9 cellular contexts compared by ENCODE assay signal in the genomic region with DNA sequence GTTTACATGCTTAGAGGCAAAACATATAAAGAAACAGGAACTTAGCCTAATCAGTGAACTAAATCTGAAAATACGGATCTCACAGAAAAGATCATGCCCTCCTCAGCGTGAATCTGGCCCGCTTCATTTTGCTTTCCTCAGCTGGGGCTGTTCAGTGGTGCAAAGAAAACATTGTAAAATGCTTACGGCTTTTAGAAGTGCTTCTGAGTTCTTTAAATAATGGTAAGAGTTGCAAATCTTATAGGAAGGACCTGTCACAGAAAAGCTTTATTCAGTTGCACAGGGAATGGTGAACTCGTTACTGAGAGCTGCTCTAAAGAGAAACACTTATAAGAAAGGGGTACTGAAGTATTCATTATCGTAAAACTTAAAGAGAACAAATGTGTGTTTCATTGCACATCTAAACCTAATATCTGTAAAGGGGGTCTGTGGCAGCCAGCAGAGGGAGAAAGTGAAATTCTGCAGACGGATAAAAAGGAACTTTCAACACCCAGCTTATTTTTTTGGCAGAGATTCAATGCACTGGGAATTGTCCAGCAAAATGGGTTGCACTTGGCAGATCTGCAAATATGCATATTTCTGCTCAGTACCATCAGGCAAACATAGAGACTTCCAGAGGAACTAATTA.
DNase-seq lines count a peak whose midpoint lies in the region; ATAC-seq and TF ChIP-seq lines count a peak whose summit lies in the region.
"Had no signal": no experiment of that assay in that cellular context is flagged by ENCODE, and none has a peak within 500 bp of the region (broad histone marks: within the 10 kb centered on the region; RNA-seq: fewer than 3 reads in every experiment).

No MANE protein-coding gene starts in this region.

- H3K4me1 Mint-ChIP-seq in MCF 10A (ENCODE audit: insufficient read depth, unreplicated experiment) = peaks cover 7% of the 10 kb centered on the region

- BruUV-seq in MCF 10A (replicated peaks; lab: Mats Ljungman, UMichigan) = no TSS peak

- no peaks in the 10 kb centered on the region for H3K27me3 Mint-ChIP-seq in MCF 10A (ENCODE audit: insufficient read depth, unreplicated experiment)

- H3K4me1 ChIP-seq in muscle layer of colon (ENCODE audit: insufficient read depth, low read length) = peaks cover 6% of the 10 kb centered on the region

- H3K27ac ChIP-seq in muscle layer of colon (ENCODE audit: low read depth, low read length) = peak overlapping the region; percentile 61

- intact Hi-C loops in MCF 10A (cut with micrococcal nuclease) = no loop called here

- no peaks in the 10 kb centered on the region for H3K27me3 ChIP-seq in muscle layer of colon (ENCODE audit: control insufficient read depth in 1 of 2, insufficient read depth in 2 of 2, low read length in 2 of 2)

- H3K4me3 Mint-ChIP-seq in MCF 10A (ENCODE audit: unreplicated experiment) = peak overlapping the region; percentile 54

- peak overlapping the region; percentile 26 to 63 for H3K4me3 ChIP-seq in muscle layer of colon (ENCODE audit: low read depth in 1 of 2, low read length in 2 of 2)
- H3K4me3 ChIP-seq: skin epidermis had no signal

- POLR2A ChIA-PET in MCF 10A (lab: Yijun Ruan, JAX) = interaction anchor here (0.6 to 1.6 kb wide), 4 partner anchors 22 to 613 kb away, joined by 3 to 4 read pairs (median 4); a partner anchor contains a TSS

- CTCF ChIA-PET in MCF 10A (lab: Yijun Ruan, JAX) = interaction anchor here (0.6 to 3.0 kb wide), 7 partner anchors 12 to 542 kb away, joined by 3 to 10 read pairs (median 3); no protein-coding TSS in a partner anchor

- H3K9me3 Mint-ChIP-seq in MCF 10A (ENCODE audit: unreplicated experiment) = no peaks in the 10 kb centered on the region

- ATAC-seq in HG02678 (IDR thresholded peaks at IDR 0.05; ENCODE audit: unreplicated experiment) (peak; percentile 44), HG03159 (IDR thresholded peaks at IDR 0.05; ENCODE audit: unreplicated experiment) (no peak)

- H3K9ac ChIP-seq in muscle layer of colon (ENCODE audit: low read length) = peak overlapping the region; percentile 24

- no peaks in the 10 kb centered on the region for H3K36me3 Mint-ChIP-seq in MCF 10A (ENCODE audit: insufficient read depth, unreplicated experiment)

- DNase-seq in AG20443 (ENCODE audit: low spot score) (peak; percentile 63), MCF 10A (ENCODE audit: unreplicated experiment) (peak; percentile 54), RPMI8226 (no peak), NCI-H146 (lab: John Stamatoyannopoulos, UW) (no peak)
- DNase-seq in activated effector memory CD4-positive, alpha-beta T cell treated with anti-CD3 and anti-CD28 coated beads, Interleukin-2, amount 50 U/mL, for 16 hours = no peak

- H3K27ac Mint-ChIP-seq in MCF 10A (ENCODE audit: low read depth, unreplicated experiment) = no peak overlapping the region

- H3K36me3 ChIP-seq in muscle layer of colon (ENCODE audit: insufficient read depth, low read length) = no peaks in the 10 kb centered on the region

- TF ChIP-seq CTCF in MCF 10A (IDR thresholded peaks at IDR 0.05; ENCODE audit: unreplicated experiment) = no peak

- H3K9me3 ChIP-seq in muscle layer of colon (ENCODE audit: low read length) = no peaks in the 10 kb centered on the region

Comparison
In these comparisons a context has a peak if more than half of its experiments do, and no peak if none do; other contexts are left out.
1. DNase-seq: peak in AG20443 (single experiment) and MCF 10A (single experiment); none in RPMI8226 (single experiment), NCI-H146 (single experiment) and activated effector memory CD4-positive, alpha-beta T cell treated with anti-CD3 and anti-CD28 coated beads, Interleukin-2, amount 50 U/mL, for 16 hours (single experiment).